In the genomic region with DNA sequence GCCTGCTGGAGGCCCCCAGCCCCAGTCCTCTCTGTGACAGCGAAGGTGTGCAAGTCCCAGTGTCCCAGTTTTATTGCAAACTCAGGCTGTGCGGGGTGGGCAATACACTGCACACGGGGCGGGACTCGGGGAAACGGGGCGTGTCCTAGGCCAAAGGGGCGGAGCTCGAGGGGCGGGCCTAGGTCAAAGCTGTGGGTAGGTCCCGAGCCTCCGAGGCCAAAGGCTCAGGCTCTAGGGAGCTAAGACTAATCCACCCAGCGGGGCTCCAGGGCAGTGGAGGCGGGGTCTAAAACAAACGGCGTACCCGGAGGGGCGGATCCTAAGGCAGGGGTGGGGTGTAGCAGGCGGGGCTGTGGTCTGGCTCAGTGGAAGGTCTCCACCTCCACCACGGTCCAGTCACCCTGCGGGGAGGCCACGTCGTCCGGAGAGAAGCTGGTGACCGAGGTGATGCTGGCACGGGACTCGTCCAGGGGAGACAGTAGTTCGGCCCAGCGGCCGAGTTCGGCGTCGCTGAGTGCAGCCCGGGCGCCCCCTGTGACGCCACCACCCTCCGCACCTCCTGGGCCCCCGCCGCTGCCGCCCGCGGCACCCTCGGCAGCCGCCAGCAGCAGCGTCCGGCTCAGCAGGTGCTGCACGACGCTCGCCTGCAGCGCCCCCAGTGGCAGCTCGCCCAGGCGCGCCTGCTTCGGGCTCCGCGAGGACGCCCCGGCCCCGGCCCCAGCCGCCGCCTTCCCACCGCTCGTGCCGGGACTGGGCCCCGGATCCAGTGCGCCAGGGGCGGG, we compare ENCODE assay signal across 1 cellular context.
TF ChIP-seq lines count a peak whose summit lies in the region.

No MANE protein-coding gene starts in this region.

TF ChIP-seq in GM12878, 131 proteins besides CTCF, POLR2A, EP300 and RAD21 (continued from another document):
- TF ChIP-seq, protein P1, sequence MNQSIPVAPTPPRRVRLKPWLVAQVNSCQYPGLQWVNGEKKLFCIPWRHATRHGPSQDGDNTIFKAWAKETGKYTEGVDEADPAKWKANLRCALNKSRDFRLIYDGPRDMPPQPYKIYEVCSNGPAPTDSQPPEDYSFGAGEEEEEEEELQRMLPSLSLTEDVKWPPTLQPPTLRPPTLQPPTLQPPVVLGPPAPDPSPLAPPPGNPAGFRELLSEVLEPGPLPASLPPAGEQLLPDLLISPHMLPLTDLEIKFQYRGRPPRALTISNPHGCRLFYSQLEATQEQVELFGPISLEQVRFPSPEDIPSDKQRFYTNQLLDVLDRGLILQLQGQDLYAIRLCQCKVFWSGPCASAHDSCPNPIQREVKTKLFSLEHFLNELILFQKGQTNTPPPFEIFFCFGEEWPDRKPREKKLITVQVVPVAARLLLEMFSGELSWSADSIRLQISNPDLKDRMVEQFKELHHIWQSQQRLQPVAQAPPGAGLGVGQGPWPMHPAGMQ (IDR thresholded peaks at IDR 0.05; ENCODE audit: borderline replicate concordance), result no peak
- TF ChIP-seq YY1 (IDR thresholded peaks at IDR 0.05; ENCODE audit: low read depth, low read length) (peak; percentile 58; the same call in 1 of the 2 replicates), IKZF2 (IDR thresholded peaks at IDR 0.05) (no peak), CREB1 (IDR thresholded peaks at IDR 0.05; ENCODE audit: low read depth) (peak; percentile 65; the same call in 1 of the 2 replicates), BACH1 (IDR thresholded peaks at IDR 0.05; ENCODE audit: borderline replicate concordance) (peak; percentile 78), TCF3 (IDR thresholded peaks at IDR 0.05; ENCODE audit: borderline replicate concordance, insufficient read depth, low read depth, low read length) (peak; percentile 90), NFIC (IDR thresholded peaks at IDR 0.05; ENCODE audit: low read depth, low read length) (no peak), PAX8 (IDR thresholded peaks at IDR 0.05) (no peak), TBL1XR1 (IDR thresholded peaks at IDR 0.05; ENCODE audit: low read depth, low read length) (no peak)
- TF ChIP-seq, protein P2, sequence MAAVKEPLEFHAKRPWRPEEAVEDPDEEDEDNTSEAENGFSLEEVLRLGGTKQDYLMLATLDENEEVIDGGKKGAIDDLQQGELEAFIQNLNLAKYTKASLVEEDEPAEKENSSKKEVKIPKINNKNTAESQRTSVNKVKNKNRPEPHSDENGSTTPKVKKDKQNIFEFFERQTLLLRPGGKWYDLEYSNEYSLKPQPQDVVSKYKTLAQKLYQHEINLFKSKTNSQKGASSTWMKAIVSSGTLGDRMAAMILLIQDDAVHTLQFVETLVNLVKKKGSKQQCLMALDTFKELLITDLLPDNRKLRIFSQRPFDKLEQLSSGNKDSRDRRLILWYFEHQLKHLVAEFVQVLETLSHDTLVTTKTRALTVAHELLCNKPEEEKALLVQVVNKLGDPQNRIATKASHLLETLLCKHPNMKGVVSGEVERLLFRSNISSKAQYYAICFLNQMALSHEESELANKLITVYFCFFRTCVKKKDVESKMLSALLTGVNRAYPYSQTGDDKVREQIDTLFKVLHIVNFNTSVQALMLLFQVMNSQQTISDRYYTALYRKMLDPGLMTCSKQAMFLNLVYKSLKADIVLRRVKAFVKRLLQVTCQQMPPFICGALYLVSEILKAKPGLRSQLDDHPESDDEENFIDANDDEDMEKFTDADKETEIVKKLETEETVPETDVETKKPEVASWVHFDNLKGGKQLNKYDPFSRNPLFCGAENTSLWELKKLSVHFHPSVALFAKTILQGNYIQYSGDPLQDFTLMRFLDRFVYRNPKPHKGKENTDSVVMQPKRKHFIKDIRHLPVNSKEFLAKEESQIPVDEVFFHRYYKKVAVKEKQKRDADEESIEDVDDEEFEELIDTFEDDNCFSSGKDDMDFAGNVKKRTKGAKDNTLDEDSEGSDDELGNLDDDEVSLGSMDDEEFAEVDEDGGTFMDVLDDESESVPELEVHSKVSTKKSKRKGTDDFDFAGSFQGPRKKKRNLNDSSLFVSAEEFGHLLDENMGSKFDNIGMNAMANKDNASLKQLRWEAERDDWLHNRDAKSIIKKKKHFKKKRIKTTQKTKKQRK (IDR thresholded peaks at IDR 0.05; ENCODE audit: low read depth, low read length), result no peak
- TF ChIP-seq, protein P3, sequence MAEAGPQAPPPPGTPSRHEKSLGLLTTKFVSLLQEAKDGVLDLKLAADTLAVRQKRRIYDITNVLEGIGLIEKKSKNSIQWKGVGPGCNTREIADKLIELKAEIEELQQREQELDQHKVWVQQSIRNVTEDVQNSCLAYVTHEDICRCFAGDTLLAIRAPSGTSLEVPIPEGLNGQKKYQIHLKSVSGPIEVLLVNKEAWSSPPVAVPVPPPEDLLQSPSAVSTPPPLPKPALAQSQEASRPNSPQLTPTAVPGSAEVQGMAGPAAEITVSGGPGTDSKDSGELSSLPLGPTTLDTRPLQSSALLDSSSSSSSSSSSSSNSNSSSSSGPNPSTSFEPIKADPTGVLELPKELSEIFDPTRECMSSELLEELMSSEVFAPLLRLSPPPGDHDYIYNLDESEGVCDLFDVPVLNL (IDR thresholded peaks at IDR 0.05; ENCODE audit: low read depth, low read length), result no peak
TF ChIP-seq in GM12878: peak in this region for 25.
